In the genomic region with DNA sequence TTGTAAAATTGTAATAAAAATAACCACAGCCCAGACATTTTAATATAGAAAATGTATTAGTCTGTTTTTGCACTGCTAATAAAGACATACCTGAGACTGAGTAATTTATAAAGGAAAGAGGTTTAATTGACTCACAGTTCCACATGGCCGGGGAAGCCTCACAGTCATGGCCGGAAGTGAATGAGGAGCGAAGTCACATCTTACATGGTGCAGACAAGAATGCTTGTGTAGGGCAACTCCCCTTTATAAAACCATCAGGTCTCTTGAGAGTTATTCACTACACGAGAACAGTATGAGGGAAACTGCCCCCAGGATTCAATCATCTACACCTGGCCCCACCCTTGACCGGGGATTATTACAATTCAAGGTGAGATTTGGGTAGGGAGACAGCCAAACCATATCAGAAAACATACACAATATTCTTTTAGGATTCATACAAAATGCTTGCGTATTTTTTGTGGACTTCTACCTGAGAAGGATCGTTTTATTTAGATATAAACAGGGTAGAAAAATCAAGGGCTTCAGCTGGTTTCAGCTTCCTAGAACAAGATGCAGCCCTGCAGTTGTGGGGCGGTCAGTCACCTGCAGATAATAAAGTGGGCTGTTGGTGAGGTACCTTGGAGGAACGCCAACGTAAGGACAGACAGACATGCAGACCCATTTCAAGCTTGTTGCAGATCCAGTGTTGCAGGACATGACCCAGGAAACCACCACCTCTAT, we compare ENCODE assay signal across 24 cellular contexts.
DNase-seq lines count a peak whose midpoint lies in the region; ATAC-seq, FAIRE-seq and TF ChIP-seq lines count a peak whose summit lies in the region.
"Had no signal": no experiment of that assay in that cellular context is flagged by ENCODE, and none has a peak within 500 bp of the region (broad histone marks: within the 10 kb centered on the region; RNA-seq: fewer than 3 reads in every experiment).

No MANE protein-coding gene starts in this region.

- H3K36me3 Mint-ChIP-seq in T-helper 2 cell treated with Interferon-gamma antibody and Interleukin-4, amounts not matched to agents 5 μg/mL and 100 μg/mL, for 36 hours (ENCODE audit: low read depth) = peaks cover 4% of the 10 kb centered on the region
- H3K36me3 Mint-ChIP-seq: activated naive CD4-positive, alpha-beta T cell treated with anti-CD3 and anti-CD28 coated beads, Interleukin-2, amount 50 U/mL, for 72 hours had no signal

- H3K4me1 Mint-ChIP-seq in T-helper 2 cell treated with Interferon-gamma antibody and Interleukin-4, amounts not matched to agents 5 μg/mL and 100 μg/mL, for 36 hours (ENCODE audit: low read depth) = peaks cover 26% of the 10 kb centered on the region

- no peak overlapping the region for H3K27ac Mint-ChIP-seq in T-helper 2 cell treated with Interferon-gamma antibody and Interleukin-4, amounts not matched to agents 5 μg/mL and 100 μg/mL, for 36 hours

- no peak overlapping the region for H3K4me3 ChIP-seq in fibroblast of pulmonary artery (replicated peaks; ENCODE audit: low read depth, low read length)
- H3K4me3 ChIP-seq: lower lobe of right lung, Peyer's patch, SK-N-MC, thoracic aorta had no signal

- no peak overlapping the region for H3K4me3 Mint-ChIP-seq in T-helper 2 cell treated with Interferon-gamma antibody and Interleukin-4, amounts not matched to agents 5 μg/mL and 100 μg/mL, for 36 hours

- TF ChIP-seq CTCF in fibroblast of pulmonary artery (IDR thresholded peaks at IDR 0.05; ENCODE audit: low read length, missing control alignments) = no peak

- DNase-seq in GM18507 (ENCODE audit: extremely low spot score, insufficient read length, low read depth) = no peak
- peak; percentile 62 for DNase-seq in SW480 (ENCODE audit: low spot score)
- peak; percentile 43 for DNase-seq in fibroblast of pulmonary artery (ENCODE audit: low read depth)
- peak; percentile 79 for DNase-seq in renal cortical epithelial cell (ENCODE audit: low read depth)
- no peak for DNase-seq in T-helper 2 cell treated with Interferon-gamma antibody and Interleukin-4, amounts not matched to agents 5 μg/mL and 100 μg/mL, for 36 hours (ENCODE audit: low spot score)
- no peak for DNase-seq in iPS-NIHi7 (ENCODE audit: extremely low spot score)
- DNase-seq: aorta; CD4-positive, alpha-beta memory T cell; central memory CD4-positive, alpha-beta T cell; DMS153; lower lobe of right lung; NCI-H146; NCI-H2171; NCI-H524; nucleus accumbens; Peyer's patch; retina; stimulated activated CD4-positive, alpha-beta T cell treated with anti-CD3 and anti-CD28 coated beads, Interleukin-2, amount 100 ng/mL, for 48 hours; stimulated activated naive CD4-positive, alpha-beta T cell had no signal

- no peak for ATAC-seq in HG03175 (IDR thresholded peaks at IDR 0.05; ENCODE audit: unreplicated experiment)
- ATAC-seq: activated naive CD4-positive, alpha-beta T cell treated with anti-CD3 and anti-CD28 coated beads, Interleukin-2, amount 50 U/mL, for 72 hours; lower lobe of right lung had no signal

- peak; percentile 51 for FAIRE-seq in GM18507 (lab: Jason Lieb, UNC)
- FAIRE-seq: H1 had no signal

- no peaks in the 10 kb centered on the region for H3K27me3 Mint-ChIP-seq in T-helper 2 cell treated with Interferon-gamma antibody and Interleukin-4, amounts not matched to agents 5 μg/mL and 100 μg/mL, for 36 hours (ENCODE audit: low read depth)
- H3K27me3 Mint-ChIP-seq: CD4-positive, alpha-beta memory T cell had no signal

- H3K9me3 Mint-ChIP-seq in T-helper 2 cell treated with Interferon-gamma antibody and Interleukin-4, amounts not matched to agents 5 μg/mL and 100 μg/mL, for 36 hours = no peaks in the 10 kb centered on the region
- H3K9me3 Mint-ChIP-seq: activated naive CD4-positive, alpha-beta T cell treated with anti-CD3 and anti-CD28 coated beads, Interleukin-2, amount 50 U/mL, for 72 hours had no signal

Comparison
In these comparisons a context has a peak if more than half of its experiments do, and no peak if none do; other contexts are left out.
1. DNase-seq: peak in SW480 (single experiment), fibroblast of pulmonary artery (single experiment) and renal cortical epithelial cell (single experiment); none in GM18507 (single experiment), T-helper 2 cell treated with Interferon-gamma antibody and Interleukin-4, amounts not matched to agents 5 μg/mL and 100 μg/mL, for 36 hours (single experiment) and iPS-NIHi7 (single experiment).